Comparison of ENCODE assay signal across 1 cellular context in the genomic region with DNA sequence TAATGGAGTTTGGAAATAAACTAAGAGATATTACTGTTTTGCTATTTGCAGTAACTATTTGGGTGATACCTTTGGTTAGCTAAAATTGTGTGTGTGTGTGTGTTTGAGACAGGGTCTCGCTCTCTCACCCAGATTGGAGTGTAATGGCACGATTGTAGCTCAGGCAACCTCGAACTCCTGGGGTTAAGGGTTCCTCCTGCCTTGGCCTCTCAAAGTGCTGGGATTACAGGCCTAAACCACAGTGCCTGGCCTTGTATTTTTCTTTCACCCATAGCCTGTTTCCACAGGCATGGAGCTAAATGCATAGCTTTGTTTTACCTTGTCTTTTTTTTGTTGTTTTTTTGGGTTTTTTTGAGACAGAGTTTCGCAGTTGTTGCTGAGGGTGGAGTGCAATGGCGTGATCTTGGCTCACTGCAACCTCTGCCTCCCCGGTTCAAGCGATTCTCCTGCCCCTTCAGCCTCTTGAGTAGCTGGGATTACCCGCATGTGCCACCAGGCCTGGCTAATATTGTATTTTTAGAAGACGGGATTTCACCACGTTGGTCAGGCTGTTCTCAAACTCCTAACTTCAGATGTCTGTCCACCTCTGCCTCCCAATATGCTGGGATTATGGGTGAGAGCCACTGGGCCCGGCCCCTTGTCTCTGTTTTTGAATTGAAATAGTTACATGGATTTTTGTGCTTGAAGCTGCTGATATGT.
TF ChIP-seq lines count a peak whose summit lies in the region.

No MANE protein-coding gene starts in this region.

TF ChIP-seq in IMR-90, 13 proteins besides CTCF, POLR2A, EP300 and RAD21 (continued from another document):
- no peak for TF ChIP-seq CEBPB (IDR thresholded peaks at IDR 0.05; ENCODE audit: low read depth, low read length)
- TF ChIP-seq MAZ (IDR thresholded peaks at IDR 0.05; ENCODE audit: borderline replicate concordance, low read depth, low read length), result no peak
- TF ChIP-seq NFE2L2 (IDR thresholded peaks at IDR 0.05; ENCODE audit: low read depth, low read length), result no peak
- no peak for TF ChIP-seq RFX5 (IDR thresholded peaks at IDR 0.05; ENCODE audit: low read depth, low read length)
- TF ChIP-seq USF2 (IDR thresholded peaks at IDR 0.05; ENCODE audit: low read depth, low read length), result no peak
- TF ChIP-seq BHLHE40 (IDR thresholded peaks at IDR 0.05; ENCODE audit: low read depth, low read length), result no peak
